In the genomic region with DNA sequence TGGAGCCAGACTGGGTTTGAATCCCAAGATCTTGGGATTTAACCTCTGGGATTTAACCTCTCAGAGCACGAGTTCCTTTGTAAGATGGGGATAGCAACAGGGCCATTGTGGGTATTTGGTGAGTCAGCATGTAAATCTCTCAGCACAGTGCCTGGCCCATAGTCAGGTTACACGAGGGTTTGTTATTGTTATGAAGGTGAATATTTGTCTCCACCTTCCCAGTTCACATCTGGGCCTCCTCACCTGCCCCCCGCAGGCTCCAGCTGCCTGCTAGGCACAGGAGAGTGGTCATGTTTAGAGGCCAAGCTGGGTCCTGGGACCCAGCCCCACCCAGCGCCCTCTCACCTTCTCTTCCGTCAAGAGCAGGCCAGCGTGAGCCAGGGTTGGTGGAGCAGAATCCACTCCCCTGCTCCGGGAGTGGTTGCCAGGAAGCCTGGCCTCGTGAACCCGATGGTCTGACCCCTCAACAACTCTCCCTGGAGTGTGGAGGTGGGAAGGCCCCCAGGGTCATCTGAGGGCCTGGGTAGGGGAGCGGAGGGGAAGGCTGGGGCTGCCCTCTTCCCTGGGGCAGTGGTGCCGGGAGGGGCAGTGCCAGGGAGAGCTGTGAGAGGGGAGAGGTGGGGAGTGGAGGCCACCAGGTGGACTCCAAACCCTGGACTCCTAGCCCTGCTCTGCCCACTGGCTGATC, we compare ENCODE assay signal across 1 cellular context.
TF ChIP-seq lines count a peak whose summit lies in the region.

No MANE protein-coding gene starts in this region.

TF ChIP-seq in GM23338, 12 proteins besides CTCF, POLR2A, EP300 and RAD21 (continued from another document):
- TF ChIP-seq, protein P1, sequence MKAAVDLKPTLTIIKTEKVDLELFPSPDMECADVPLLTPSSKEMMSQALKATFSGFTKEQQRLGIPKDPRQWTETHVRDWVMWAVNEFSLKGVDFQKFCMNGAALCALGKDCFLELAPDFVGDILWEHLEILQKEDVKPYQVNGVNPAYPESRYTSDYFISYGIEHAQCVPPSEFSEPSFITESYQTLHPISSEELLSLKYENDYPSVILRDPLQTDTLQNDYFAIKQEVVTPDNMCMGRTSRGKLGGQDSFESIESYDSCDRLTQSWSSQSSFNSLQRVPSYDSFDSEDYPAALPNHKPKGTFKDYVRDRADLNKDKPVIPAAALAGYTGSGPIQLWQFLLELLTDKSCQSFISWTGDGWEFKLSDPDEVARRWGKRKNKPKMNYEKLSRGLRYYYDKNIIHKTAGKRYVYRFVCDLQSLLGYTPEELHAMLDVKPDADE (IDR thresholded peaks at IDR 0.05) = no peak
- no peak for TF ChIP-seq JUNB (IDR thresholded peaks at IDR 0.05; ENCODE audit: unreplicated experiment)
- TF ChIP-seq EZH2 (IDR thresholded peaks at IDR 0.05; ENCODE audit: low read depth, unreplicated experiment) = no peak
- TF ChIP-seq ZNF331 (CRISPR knock-in tag; IDR thresholded peaks at IDR 0.05; ENCODE audit: low read depth) = no peak
- TF ChIP-seq, protein P2, sequence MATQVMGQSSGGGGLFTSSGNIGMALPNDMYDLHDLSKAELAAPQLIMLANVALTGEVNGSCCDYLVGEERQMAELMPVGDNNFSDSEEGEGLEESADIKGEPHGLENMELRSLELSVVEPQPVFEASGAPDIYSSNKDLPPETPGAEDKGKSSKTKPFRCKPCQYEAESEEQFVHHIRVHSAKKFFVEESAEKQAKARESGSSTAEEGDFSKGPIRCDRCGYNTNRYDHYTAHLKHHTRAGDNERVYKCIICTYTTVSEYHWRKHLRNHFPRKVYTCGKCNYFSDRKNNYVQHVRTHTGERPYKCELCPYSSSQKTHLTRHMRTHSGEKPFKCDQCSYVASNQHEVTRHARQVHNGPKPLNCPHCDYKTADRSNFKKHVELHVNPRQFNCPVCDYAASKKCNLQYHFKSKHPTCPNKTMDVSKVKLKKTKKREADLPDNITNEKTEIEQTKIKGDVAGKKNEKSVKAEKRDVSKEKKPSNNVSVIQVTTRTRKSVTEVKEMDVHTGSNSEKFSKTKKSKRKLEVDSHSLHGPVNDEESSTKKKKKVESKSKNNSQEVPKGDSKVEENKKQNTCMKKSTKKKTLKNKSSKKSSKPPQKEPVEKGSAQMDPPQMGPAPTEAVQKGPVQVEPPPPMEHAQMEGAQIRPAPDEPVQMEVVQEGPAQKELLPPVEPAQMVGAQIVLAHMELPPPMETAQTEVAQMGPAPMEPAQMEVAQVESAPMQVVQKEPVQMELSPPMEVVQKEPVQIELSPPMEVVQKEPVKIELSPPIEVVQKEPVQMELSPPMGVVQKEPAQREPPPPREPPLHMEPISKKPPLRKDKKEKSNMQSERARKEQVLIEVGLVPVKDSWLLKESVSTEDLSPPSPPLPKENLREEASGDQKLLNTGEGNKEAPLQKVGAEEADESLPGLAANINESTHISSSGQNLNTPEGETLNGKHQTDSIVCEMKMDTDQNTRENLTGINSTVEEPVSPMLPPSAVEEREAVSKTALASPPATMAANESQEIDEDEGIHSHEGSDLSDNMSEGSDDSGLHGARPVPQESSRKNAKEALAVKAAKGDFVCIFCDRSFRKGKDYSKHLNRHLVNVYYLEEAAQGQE (IDR thresholded peaks at IDR 0.05; ENCODE audit: unreplicated experiment) = no peak
- TF ChIP-seq EZH2phosphoT487 (IDR thresholded peaks at IDR 0.05; ENCODE audit: unreplicated experiment) = no peak
- TF ChIP-seq STAT1 (IDR thresholded peaks at IDR 0.05; ENCODE audit: unreplicated experiment) = no peak
TF ChIP-seq in GM23338: peak in this region for 0.
